In genomic region chr7:66050990-66051424, GRCh38 we compare ENCODE assay signal across 10 cellular contexts. TPM values are rescaled to one million over a fixed set of nuclear protein-coding genes. Genes with fewer than 3 reads are reported as not detected.
DNase-seq lines count a peak whose midpoint lies in the region; ATAC-seq and FAIRE-seq lines count a peak whose summit lies in the region.
"Had no signal": no experiment of that assay in that cellular context is flagged by ENCODE, and none has a peak within 500 bp of the region (broad histone marks: within the 10 kb centered on the region; RNA-seq: fewer than 3 reads in every experiment).

No MANE protein-coding gene starts in this region.

- intact Hi-C loops in left colon (cut with DNase I, micrococcal nuclease) = no loop called here

- ATAC-seq in left colon (peak; percentile 52), HG02763 (IDR thresholded peaks at IDR 0.05; ENCODE audit: unreplicated experiment) (no peak)

- FAIRE-seq in GM19239 (lab: Jason Lieb, UNC) = no peak

- DNase-seq in AG08396 (ENCODE audit: low spot score) (peak; percentile 64), HT1080 (ENCODE audit: low read depth) (peak; percentile 82), amniotic stem cell (lab: John Stamatoyannopoulos, UW) (peak; percentile 38), left colon (no peak), UCSD-AML1 (lab: John Stamatoyannopoulos, UW; ENCODE audit: unreplicated experiment) (no peak), GM19239 (ENCODE audit: insufficient read length, low spot score) (no peak), NCI-H1436 treated with DMSO at 0.1 percent for 48 hours (lab: John Stamatoyannopoulos, UW) (no peak)
- DNase-seq: GDM1, nucleus accumbens had no signal

RNA-seq across cellular contexts. Expression of gene ASL, which starts 24.6 kb away (rescaled TPM):
- total RNA-seq in HT1080 (2014; rRNA removed; shearing (Covaris generic)) = 49.7 and 49.8 TPM in 2 replicates
- polyA plus RNA-seq in HT1080 (2015; cell fraction: cytosol; rRNA removed) = 31.5 and 36.7 TPM in 2 replicates
- 65.9 and 69.2 TPM in 2 replicates for polyA plus RNA-seq in HT1080 (2015; cell fraction: nucleus; rRNA removed)
- 100 to 1,000 TPM; 142 to 145 TPM for total RNA-seq in left colon

Comparison
In these comparisons a context has a peak if more than half of its experiments do, and no peak if none do; other contexts are left out.
1. DNase-seq: peak in AG08396 (single experiment), HT1080 (single experiment) and amniotic stem cell (single experiment); none in left colon (0 of 2), UCSD-AML1 (single experiment), GM19239 (single experiment) and NCI-H1436 treated with DMSO at 0.1 percent for 48 hours (single experiment).